ENCODE assay signal across 15 cellular contexts in the genomic region with DNA sequence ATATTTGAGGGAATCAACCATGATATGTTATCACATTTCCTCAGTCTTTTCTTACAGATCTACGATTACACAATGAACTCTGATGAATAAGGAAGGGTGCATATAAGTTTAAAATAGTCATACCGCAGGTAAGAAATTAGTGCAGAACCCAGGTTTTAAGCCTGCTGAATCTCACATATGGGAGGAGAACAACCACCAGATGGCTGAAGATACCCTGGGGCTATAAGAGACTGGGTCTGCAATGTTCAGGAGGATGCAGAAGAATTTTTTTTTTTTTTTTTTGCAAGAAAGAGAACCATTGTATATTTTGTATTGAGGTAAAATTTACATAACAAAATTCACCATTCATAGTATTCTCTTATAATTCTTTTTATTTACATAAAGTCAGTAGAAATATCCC.
A peak's percentile ranks its signal among the peaks of the same experiment; 100 is the strongest.
DNase-seq lines count a peak whose midpoint lies in the region; ATAC-seq lines count a peak whose summit lies in the region.
"Had no signal": no experiment of that assay in that cellular context is flagged by ENCODE, and none has a peak within 500 bp of the region (broad histone marks: within the 10 kb centered on the region; RNA-seq: fewer than 3 reads in every experiment).

No MANE protein-coding gene starts in this region.

- ATAC-seq in HG02938 (IDR thresholded peaks at IDR 0.05; ENCODE audit: unreplicated experiment): no peak

- peak; percentile 1 for DNase-seq in NCI-H82 (lab: John Stamatoyannopoulos, UW)
- DNase-seq in NCI-H82 treated with DMSO at 0.1 percent for 48 hours (lab: John Stamatoyannopoulos, UW; ENCODE audit: unreplicated experiment): no peak
- DNase-seq in NCI-H69 (lab: John Stamatoyannopoulos, UW): peak; percentile 69
- peak; percentile 73 for DNase-seq in cerebellum (ENCODE audit: low spot score)
- DNase-seq in H4 (ENCODE audit: low spot score): no peak
- DNase-seq in GDM1 (lab: John Stamatoyannopoulos, UW): no peak
- DNase-seq in ecto neural progenitor cell (ENCODE audit: low spot score): no peak
- DNase-seq: AML-193; CD4-positive, CD25-positive, alpha-beta regulatory T cell; DMS 273 treated with DMSO at 0.1 percent for 48 hours; GM23248; H9; IMR-90; KBM-7 had no signal

Comparison
In these comparisons a context has a peak if more than half of its experiments do, and no peak if none do; other contexts are left out.
1. DNase-seq: peak in NCI-H82 (single experiment), NCI-H69 (single experiment) and cerebellum (single experiment); none in NCI-H82 treated with DMSO at 0.1 percent for 48 hours (single experiment), H4 (single experiment), GDM1 (single experiment) and ecto neural progenitor cell (single experiment).